30 cellular contexts compared by ENCODE assay signal in genomic region chrX:113586281-113586898, GRCh38.
"Had no signal": no experiment of that assay in that cellular context is flagged by ENCODE, and none has a peak within 500 bp of the region (broad histone marks: within the 10 kb centered on the region; RNA-seq: fewer than 3 reads in every experiment).

No MANE protein-coding gene starts in this region.

- H3K4me3 Mint-ChIP-seq: immature natural killer cell; naive thymus-derived CD4-positive, alpha-beta T cell; natural killer cell treated with Interleukin-12 subunit alpha and Interleukin-12 subunit beta and Interleukin-15 and Interleukin-18, amount 100 ng/mL, for 72 hours; neural crest cell; stimulated activated naive B cell treated with anti-CD40 and anti-IgM and Interleukin-4, amounts not matched to agents 10 μg/mL and 1 μg/mL and 100 μg/mL, for 72 hours had no signal

- H3K27me3 Mint-ChIP-seq: naive thymus-derived CD4-positive, alpha-beta T cell; stimulated activated naive B cell treated with anti-CD40 and anti-IgM and Interleukin-4, amounts not matched to agents 10 μg/mL and 1 μg/mL and 100 μg/mL, for 72 hours had no signal

- H3K27ac ChIP-seq: left ventricle myocardium inferior, pancreas, prostate gland, skin epidermis, stomach, testis, thyroid gland, transverse colon, upper lobe of right lung had no signal

- H3K27ac Mint-ChIP-seq: immature natural killer cell; naive thymus-derived CD4-positive, alpha-beta T cell; natural killer cell treated with Interleukin-12 subunit alpha and Interleukin-12 subunit beta and Interleukin-15 and Interleukin-18, amount 100 ng/mL, for 72 hours; stimulated activated naive B cell treated with anti-CD40 and anti-IgM and Interleukin-4, amounts not matched to agents 10 μg/mL and 1 μg/mL and 100 μg/mL, for 72 hours had no signal

- DNase-seq: hypothalamus; immature natural killer cell; left ventricle myocardium inferior; mesendoderm; midbrain; mucosa of descending colon; naive thymus-derived CD4-positive, alpha-beta T cell; nucleus accumbens; pancreas; retina; right cardiac atrium; stimulated activated CD4-positive, alpha-beta T cell treated with anti-CD3 and anti-CD28 coated beads, Interleukin-12 subunit alpha, Interleukin-12 subunit beta, amount 100 ng/mL, for 4 hours; stimulated activated CD4-positive, alpha-beta T cell treated with anti-CD3 and anti-CD28 coated beads, Interleukin-15, amount 100 ng/mL, for 24 hours; stimulated activated CD4-positive, alpha-beta T cell treated with anti-CD3 and anti-CD28 coated beads, Interleukin-2, amount 100 ng/mL, for 24 hours; stimulated activated CD4-positive, alpha-beta T cell treated with anti-CD3 and anti-CD28 coated beads, Interleukin-4, amount 100 ng/mL, for 1 hour; stimulated activated naive B cell treated with anti-CD40 and anti-IgM and Interleukin-4, amounts not matched to agents 10 μg/mL and 1 μg/mL and 100 μg/mL, for 72 hours; stimulated activated naive CD8-positive, alpha-beta T cell treated with anti-CD3 and anti-CD28 coated beads, Interleukin-15, Interleukin-2, amounts not matched to agents 100 U/mL and 50 U/mL, for 24 hours; stomach; testis; thyroid gland; transverse colon; upper lobe of right lung had no signal

- ATAC-seq: mucosa of descending colon; naive thymus-derived CD4-positive, alpha-beta T cell; natural killer cell treated with Interleukin-12 subunit alpha and Interleukin-12 subunit beta and Interleukin-15 and Interleukin-18, amount 100 ng/mL, for 72 hours; pancreas; right cardiac atrium; sciatic nerve; stimulated activated naive B cell treated with anti-CD40 and anti-IgM and Interleukin-4, amounts not matched to agents 10 μg/mL and 1 μg/mL and 100 μg/mL, for 72 hours; stimulated activated naive CD8-positive, alpha-beta T cell treated with anti-CD3 and anti-CD28 coated beads, Interleukin-15, Interleukin-2, amounts not matched to agents 100 U/mL and 50 U/mL, for 24 hours; upper lobe of right lung had no signal

- H3K4me3 ChIP-seq: left ventricle myocardium inferior, lung, mucosa of descending colon, pancreas, prostate gland, skin epidermis, stomach, testis, thyroid gland, transverse colon, upper lobe of right lung had no signal

- H3K9me3 ChIP-seq: pancreas, prostate gland, testis, thyroid gland, transverse colon, upper lobe of right lung had no signal

- H3K4me1 Mint-ChIP-seq: immature natural killer cell; naive thymus-derived CD4-positive, alpha-beta T cell; neural crest cell had no signal

- H3K36me3 Mint-ChIP-seq: immature natural killer cell; naive thymus-derived CD4-positive, alpha-beta T cell; natural killer cell treated with Interleukin-12 subunit alpha and Interleukin-12 subunit beta and Interleukin-15 and Interleukin-18, amount 100 ng/mL, for 72 hours; stimulated activated naive B cell treated with anti-CD40 and anti-IgM and Interleukin-4, amounts not matched to agents 10 μg/mL and 1 μg/mL and 100 μg/mL, for 72 hours had no signal

- FAIRE-seq: islet of Langerhans, pancreas, urothelium cell line had no signal

- H3K27me3 ChIP-seq: stomach, testis, transverse colon, upper lobe of right lung had no signal

- H3K36me3 ChIP-seq: left ventricle myocardium inferior, pancreas, prostate gland, stomach, thyroid gland, transverse colon, upper lobe of right lung had no signal

- H3K4me1 ChIP-seq: left ventricle myocardium inferior, pancreas, prostate gland, stomach, testis, thyroid gland, transverse colon, upper lobe of right lung had no signal
